In genomic region chr2:200847939-200848338, GRCh38 we compare ENCODE assay signal across 25 cellular contexts.
"Had no signal": no experiment of that assay in that cellular context is flagged by ENCODE, and none has a peak within 500 bp of the region (broad histone marks: within the 10 kb centered on the region; RNA-seq: fewer than 3 reads in every experiment).

No MANE protein-coding gene starts in this region.

- H3K27ac ChIP-seq: left lung, lower lobe of right lung, ovary, prostate gland, sigmoid colon, spleen, suprapubic skin, thoracic aorta, tibial artery, uterus had no signal

- H3K4me3 Mint-ChIP-seq: naive thymus-derived CD4-positive, alpha-beta T cell; natural killer cell treated with Interleukin-12 subunit alpha and Interleukin-12 subunit beta and Interleukin-15 and Interleukin-18, amount 100 ng/mL, for 72 hours; stimulated activated effector memory CD8-positive, alpha-beta T cell treated with anti-CD3 and anti-CD28 coated beads, Interleukin-12 subunit alpha, Interleukin-12 subunit beta, amount 100 ng/mL, for 72 hours; stimulated activated naive CD8-positive, alpha-beta T cell treated with anti-CD3 and anti-CD28 coated beads, Interleukin-15, Interleukin-2, amounts not matched to agents 100 ng/mL and 50 ng/mL, for 24 hours; type B pancreatic cell had no signal

- H3K4me3 ChIP-seq: left lung, lower lobe of right lung, mucosa of descending colon, ovary, prostate gland, sigmoid colon, spleen, suprapubic skin, thoracic aorta, tibial artery, uterus had no signal

- H3K4me1 ChIP-seq: left lung, lower lobe of right lung, prostate gland, sigmoid colon, spleen, suprapubic skin, tibial artery, uterus had no signal

- H3K27me3 ChIP-seq: left lung, ovary, sigmoid colon, spleen, suprapubic skin, tibial artery, uterus had no signal

- H3K4me1 Mint-ChIP-seq: stimulated activated effector memory CD8-positive, alpha-beta T cell treated with anti-CD3 and anti-CD28 coated beads, Interleukin-12 subunit alpha, Interleukin-12 subunit beta, amount 100 ng/mL, for 72 hours had no signal

- H3K36me3 ChIP-seq: ovary, uterus had no signal

- H3K9me3 Mint-ChIP-seq: natural killer cell treated with Interleukin-12 subunit alpha and Interleukin-12 subunit beta and Interleukin-15 and Interleukin-18, amount 100 ng/mL, for 72 hours; stimulated activated effector memory CD8-positive, alpha-beta T cell treated with anti-CD3 and anti-CD28 coated beads, Interleukin-12 subunit alpha, Interleukin-12 subunit beta, amount 100 ng/mL, for 72 hours; stimulated activated naive CD8-positive, alpha-beta T cell treated with anti-CD3 and anti-CD28 coated beads, Interleukin-15, Interleukin-2, amounts not matched to agents 100 ng/mL and 50 ng/mL, for 24 hours; type B pancreatic cell had no signal

- H3K27me3 Mint-ChIP-seq: naive thymus-derived CD4-positive, alpha-beta T cell; natural killer cell treated with Interleukin-12 subunit alpha and Interleukin-12 subunit beta and Interleukin-15 and Interleukin-18, amount 100 ng/mL, for 72 hours; stimulated activated naive CD8-positive, alpha-beta T cell treated with anti-CD3 and anti-CD28 coated beads, Interleukin-15, Interleukin-2, amounts not matched to agents 100 ng/mL and 50 ng/mL, for 24 hours; type B pancreatic cell had no signal

- FAIRE-seq: kidney, small intestine had no signal

- ATAC-seq: left lung; lower lobe of right lung; naive thymus-derived CD4-positive, alpha-beta T cell; natural killer cell treated with Interleukin-12 subunit alpha and Interleukin-12 subunit beta and Interleukin-15 and Interleukin-18, amount 100 ng/mL, for 72 hours; right cardiac atrium; stimulated activated effector memory CD8-positive, alpha-beta T cell treated with anti-CD3 and anti-CD28 coated beads, Interleukin-12 subunit alpha, Interleukin-12 subunit beta, amount 100 ng/mL, for 72 hours had no signal

- H3K27ac Mint-ChIP-seq: natural killer cell treated with Interleukin-12 subunit alpha and Interleukin-12 subunit beta and Interleukin-15 and Interleukin-18, amount 100 ng/mL, for 72 hours; stimulated activated effector memory CD8-positive, alpha-beta T cell treated with anti-CD3 and anti-CD28 coated beads, Interleukin-12 subunit alpha, Interleukin-12 subunit beta, amount 100 ng/mL, for 72 hours; stimulated activated naive CD8-positive, alpha-beta T cell treated with anti-CD3 and anti-CD28 coated beads, Interleukin-15, Interleukin-2, amounts not matched to agents 100 ng/mL and 50 ng/mL, for 24 hours; type B pancreatic cell had no signal

- DNase-seq: hippocampal formation; kidney; left colon; left lung; lower lobe of right lung; midbrain; mucosa of descending colon; naive thymus-derived CD4-positive, alpha-beta T cell; ovary; retina; right cardiac atrium; sigmoid colon; small intestine; spleen; stimulated activated CD4-positive, alpha-beta T cell treated with anti-CD3 and anti-CD28 coated beads, Interleukin-4, amount 100 ng/mL, for 24 hours; stimulated activated naive CD4-positive, alpha-beta T cell; tibial artery; uterus had no signal

- H3K9me3 ChIP-seq: left lung, lower lobe of right lung, mucosa of descending colon, ovary, prostate gland, sigmoid colon, spleen, suprapubic skin, thoracic aorta, tibial artery, uterus had no signal
